8 cellular contexts compared by ENCODE assay signal in genomic region chr3:177589921-177590336, GRCh38.
A peak's percentile ranks its signal among the peaks of the same experiment; 100 is the strongest.
DNase-seq lines count a peak whose midpoint lies in the region; ATAC-seq and TF ChIP-seq lines count a peak whose summit lies in the region.

No MANE protein-coding gene starts in this region.

- ATAC-seq in GM18907 (IDR thresholded peaks at IDR 0.05; ENCODE audit: unreplicated experiment) (peak; percentile 75), HG03097 (IDR thresholded peaks at IDR 0.05; ENCODE audit: low FRiP score, unreplicated experiment) (peak; percentile 56)

- POLR2A ChIA-PET in AG04450 (lab: Yijun Ruan, JAX) = interaction anchor here (0.6 to 1.0 kb wide), 3 partner anchors 73 to 316 kb away, joined by 3 read pairs; no protein-coding TSS in a partner anchor

- no peaks in the 10 kb centered on the region for H3K4me1 ChIP-seq in mesendoderm (ENCODE audit: control insufficient read depth, low read depth, low read length)

- no peak overlapping the region for H3K23ac ChIP-seq in mesendoderm (ENCODE audit: low read length)

- H3K4me2 ChIP-seq in mesendoderm (ENCODE audit: low read length) = no peak overlapping the region

- no peaks in the 10 kb centered on the region for H3K79me1 ChIP-seq in mesendoderm (ENCODE audit: low read length)

- no peaks in the 10 kb centered on the region for H3K36me3 ChIP-seq in mesendoderm (ENCODE audit: control insufficient read depth, insufficient read depth, low read length)

- CTCF ChIA-PET in AG04450 (lab: Charles Lee) = interaction anchor here (0.6 kb wide), 1 partner anchor 263 kb away, joined by 3 read pairs; no protein-coding TSS in a partner anchor

- DNase-seq in AG04450 (ENCODE audit: low read depth, low spot score) (peak; percentile 91), NCI-H774 (lab: John Stamatoyannopoulos, UW) (peak; percentile 50), fibroblast of gingiva (ENCODE audit: low read depth) (peak; percentile 97), stromal cell of bone marrow (ENCODE audit: low read depth) (peak; percentile 77), DMS 273 (lab: John Stamatoyannopoulos, UW; ENCODE audit: unreplicated experiment) (no peak), mesendoderm (no peak)

- H2AK5ac ChIP-seq in mesendoderm (ENCODE audit: low read length) = no peak overlapping the region

- H3K18ac ChIP-seq in mesendoderm (ENCODE audit: low read length) = no peak overlapping the region

- no peak overlapping the region for H3K56ac ChIP-seq in mesendoderm (ENCODE audit: low read length)

- TF ChIP-seq CTCF in AG04450 (IDR thresholded peaks at IDR 0.05; ENCODE audit: low read depth, low read length) = no peak

- H3K79me2 ChIP-seq in mesendoderm (ENCODE audit: control insufficient read depth, insufficient read depth, low read length) = no peaks in the 10 kb centered on the region

- no peak overlapping the region for H2BK120ac ChIP-seq in mesendoderm (ENCODE audit: low read depth, low read length)

- H3K9ac ChIP-seq in mesendoderm (ENCODE audit: low read length) = no peak overlapping the region

- no peak overlapping the region for H2BK5ac ChIP-seq in mesendoderm (ENCODE audit: low read length)

- no peak overlapping the region for H2BK15ac ChIP-seq in mesendoderm (replicated peaks; ENCODE audit: low read depth)

- H3K27me3 ChIP-seq in AG04450 (ENCODE audit: control insufficient read depth, insufficient read depth, low read length) (no peaks in the 10 kb centered on the region), mesendoderm (ENCODE audit: insufficient read depth, low read length, poor library complexity) (no peaks in the 10 kb centered on the region)

- peaks cover 3% of the 10 kb centered on the region for H3K9me3 ChIP-seq in AG04450 (ENCODE audit: control insufficient read depth, insufficient read depth, low read length)

- H3K4me3 ChIP-seq in AG04450 (ENCODE audit: low read depth, low read length) (no peak overlapping the region), mesendoderm (ENCODE audit: low read length) (no peak overlapping the region)

- no peak overlapping the region for H4K5ac ChIP-seq in mesendoderm (ENCODE audit: low read length)

- H3K27ac ChIP-seq in AG04450 (ENCODE audit: low read depth, low read length) (peak overlapping the region; percentile 79), mesendoderm (ENCODE audit: low read depth, low read length) (no peak overlapping the region)

- no peak overlapping the region for H4K8ac ChIP-seq in mesendoderm (ENCODE audit: low read depth, low read length)

- no CpG with 5 or more reads among the region's 4 CpGs for WGBS in mesendoderm (ENCODE audit: extremely low coverage, insufficient coverage, low lambda C conversion rate)

- H3K4ac ChIP-seq in mesendoderm (ENCODE audit: low read depth, low read length) = no peak overlapping the region

Comparison
In these comparisons a context has a peak if more than half of its experiments do, and no peak if none do; other contexts are left out.
1. DNase-seq: peak in AG04450 (single experiment), NCI-H774 (single experiment), fibroblast of gingiva (single experiment) and stromal cell of bone marrow (single experiment); none in DMS 273 (single experiment) and mesendoderm (single experiment).